13 cellular contexts compared by ENCODE assay signal in genomic region chr6:43242908-43243648, GRCh38. TPM values are rescaled to one million over a fixed set of nuclear protein-coding genes. Genes with fewer than 3 reads are reported as not detected.
A peak's percentile ranks its signal among the peaks of the same experiment; 100 is the strongest.
DNase-seq lines count a peak whose midpoint lies in the region.
"Had no signal": no experiment of that assay in that cellular context is flagged by ENCODE, and none has a peak within 500 bp of the region (broad histone marks: within the 10 kb centered on the region; RNA-seq: fewer than 3 reads in every experiment).

Gene TTBK1 (plus strand): TSS chr6:43243481. CDS start chr6:43246661, 3,180 bp downstream.

- peaks cover 6% of the 10 kb centered on the region for H3K9me3 Mint-ChIP-seq in activated T-helper 1 cell treated with anti-CD3 and anti-CD28 coated beads, Interleukin-12 subunit alpha, Interleukin-12 subunit beta, Interleukin-2, Interleukin-4 antibody, amounts not matched to agents 30 ng/mL and 10 ng/mL and 1 ng/mL, durations not matched to agents 14 hours and 24 hours and 36 hours
- H3K9me3 Mint-ChIP-seq: central memory CD8-positive, alpha-beta T cell had no signal

- H2AFZ ChIP-seq in mesenchymal stem cell (ENCODE audit: low read depth, low read length), result no peak within 1 kb of the TSS

- H3K4me2 ChIP-seq in mesenchymal stem cell (ENCODE audit: low read length, poor library complexity, severe bottlenecking), result peak within 1 kb of the TSS; percentile 29
- H3K4me2 ChIP-seq: KMS-11 had no signal

- no peak within 1 kb of the TSS for H4K8ac ChIP-seq in mesenchymal stem cell (ENCODE audit: low read length)

- H3K4me3 Mint-ChIP-seq in activated T-helper 1 cell treated with anti-CD3 and anti-CD28 coated beads, Interleukin-12 subunit alpha, Interleukin-12 subunit beta, Interleukin-2, Interleukin-4 antibody, amounts not matched to agents 30 ng/mL and 10 ng/mL and 1 ng/mL, durations not matched to agents 14 hours and 24 hours and 36 hours, result no peak within 1 kb of the TSS
- H3K4me3 Mint-ChIP-seq: central memory CD8-positive, alpha-beta T cell had no signal

- no peak within 1 kb of the TSS for H2BK12ac ChIP-seq in mesenchymal stem cell (ENCODE audit: low read length in 2 of 2)

- H3K27me3 Mint-ChIP-seq in activated T-helper 1 cell treated with anti-CD3 and anti-CD28 coated beads, Interleukin-12 subunit alpha, Interleukin-12 subunit beta, Interleukin-2, Interleukin-4 antibody, amounts not matched to agents 30 ng/mL and 10 ng/mL and 1 ng/mL, durations not matched to agents 14 hours and 24 hours and 36 hours (ENCODE audit: insufficient read depth), result peaks cover 18% of the 10 kb centered on the region

- H3K9me3 ChIP-seq in mesenchymal stem cell (ENCODE audit: control insufficient read depth, low read length), result peaks cover 20% of the 10 kb centered on the region
- H3K9me3 ChIP-seq: Peyer's patch, tibial artery had no signal

- H3K79me1 ChIP-seq in mesenchymal stem cell (replicated peaks; ENCODE audit: low read length, poor library complexity, severe bottlenecking), result no peaks in the 10 kb centered on the region

- H3K4ac ChIP-seq in mesenchymal stem cell (ENCODE audit: low read depth in 1 of 2, low read length in 2 of 2), result no peak within 1 kb of the TSS

- peaks cover 77 to 84% of the 10 kb centered on the region in 2 experiments for H3K27me3 ChIP-seq in mesenchymal stem cell (ENCODE audit: control insufficient read depth in 1 of 2, insufficient read depth in 1 of 2, low read length in 2 of 2)

- no peak within 1 kb of the TSS for H4K91ac ChIP-seq in mesenchymal stem cell (ENCODE audit: low read length)

- no peak within 1 kb of the TSS for H3K18ac ChIP-seq in mesenchymal stem cell (ENCODE audit: low read depth in 1 of 2, low read length in 2 of 2)

- no peak within 1 kb of the TSS for H3K4me3 ChIP-seq in mesenchymal stem cell (ENCODE audit: insufficient read depth in 1 of 2, low read depth in 1 of 2, low read length in 2 of 2)
- H3K4me3 ChIP-seq: Peyer's patch, tibial artery had no signal

- H3K23ac ChIP-seq in mesenchymal stem cell (ENCODE audit: low read length in 2 of 2), result peak within 1 kb of the TSS in 1 of 2 experiments; percentile 57

- no peak within 1 kb of the TSS for H2AK5ac ChIP-seq in mesenchymal stem cell (ENCODE audit: low read length, severe bottlenecking)

- no peak within 1 kb of the TSS for H2BK120ac ChIP-seq in mesenchymal stem cell (ENCODE audit: low read depth, low read length)

- intact Hi-C loops in activated T-helper 1 cell treated with anti-CD3 and anti-CD28 coated beads, Interleukin-12 subunit alpha, Interleukin-12 subunit beta, Interleukin-2, Interleukin-4 antibody, amounts not matched to agents 30 ng/mL and 10 ng/mL and 1 ng/mL, durations not matched to agents 14 hours and 24 hours and 36 hours (cut with micrococcal nuclease), result loop anchor here (10.0 kb wide), 1 partner anchor 332 kb away; the partner anchor contains the start of genes POLH and XPO5

- peaks cover 25% of the 10 kb centered on the region for H3K4me1 Mint-ChIP-seq in activated T-helper 1 cell treated with anti-CD3 and anti-CD28 coated beads, Interleukin-12 subunit alpha, Interleukin-12 subunit beta, Interleukin-2, Interleukin-4 antibody, amounts not matched to agents 30 ng/mL and 10 ng/mL and 1 ng/mL, durations not matched to agents 14 hours and 24 hours and 36 hours (ENCODE audit: low read depth)

- no peak within 1 kb of the TSS for H3K14ac ChIP-seq in mesenchymal stem cell (ENCODE audit: low read length in 2 of 2)

- peaks cover 1% of the 10 kb centered on the region for H3K36me3 Mint-ChIP-seq in activated T-helper 1 cell treated with anti-CD3 and anti-CD28 coated beads, Interleukin-12 subunit alpha, Interleukin-12 subunit beta, Interleukin-2, Interleukin-4 antibody, amounts not matched to agents 30 ng/mL and 10 ng/mL and 1 ng/mL, durations not matched to agents 14 hours and 24 hours and 36 hours (ENCODE audit: low read depth)

- no peaks in the 10 kb centered on the region for H3K36me3 ChIP-seq in mesenchymal stem cell (ENCODE audit: control insufficient read depth in 1 of 2, insufficient read depth in 2 of 2, low read depth in 1 of 2, low read length in 2 of 2)
- H3K36me3 ChIP-seq: Peyer's patch, tibial artery had no signal

- H3K4me1 ChIP-seq in mesenchymal stem cell (ENCODE audit: control insufficient read depth, insufficient read depth, low read depth, low read length), result peaks cover 16% of the 10 kb centered on the region

- no peak within 1 kb of the TSS for H3K27ac Mint-ChIP-seq in activated T-helper 1 cell treated with anti-CD3 and anti-CD28 coated beads, Interleukin-12 subunit alpha, Interleukin-12 subunit beta, Interleukin-2, Interleukin-4 antibody, amounts not matched to agents 30 ng/mL and 10 ng/mL and 1 ng/mL, durations not matched to agents 14 hours and 24 hours and 36 hours

- no peak within 1 kb of the TSS for H2BK5ac ChIP-seq in mesenchymal stem cell (ENCODE audit: low read depth, low read length, poor library complexity, severe bottlenecking)

- H3K9ac ChIP-seq in mesenchymal stem cell (ENCODE audit: low read length), result no peak within 1 kb of the TSS
- H3K9ac ChIP-seq: KMS-11 had no signal

- no peak within 1 kb of the TSS for H3K27ac ChIP-seq in mesenchymal stem cell (ENCODE audit: low read length, poor library complexity, severe bottlenecking)
- H3K27ac ChIP-seq: KMS-11, Peyer's patch, tibial artery had no signal

- DNase-seq in D341Med (ENCODE audit: low spot score) (peak; percentile 74), NCI-H1105 treated with DMSO at 0.1 percent for 48 hours (lab: John Stamatoyannopoulos, UW) (peak; percentile 52), mesenchymal stem cell (no peak), AML-193 (lab: John Stamatoyannopoulos, UW) (no peak), HCEC 1CT (no peak), amniotic stem cell (lab: John Stamatoyannopoulos, UW) (no peak)
- DNase-seq in activated T-helper 1 cell treated with anti-CD3 and anti-CD28 coated beads, Interleukin-12 subunit alpha, Interleukin-12 subunit beta, Interleukin-2, Interleukin-4 antibody, amounts not matched to agents 30 ng/mL and 10 ng/mL and 1 ng/mL, durations not matched to agents 14 hours and 24 hours and 36 hours (ENCODE audit: low spot score), result peak; percentile 31
- DNase-seq: foreskin melanocyte, Peyer's patch, tibial artery had no signal

- no peak within 1 kb of the TSS for H2BK15ac ChIP-seq in mesenchymal stem cell (ENCODE audit: low read depth, poor library complexity, severe bottlenecking)

- WGBS in mesenchymal stem cell, result 38% methylated on average over 17 of the region's 45 CpGs

RNA-seq across cellular contexts. Expression of gene TTBK1, which starts in this region (rescaled TPM):
- 1.7 and 2.0 TPM in 2 replicates for total RNA-seq in activated T-helper 1 cell treated with anti-CD3 and anti-CD28 coated beads, Interleukin-12 subunit alpha, Interleukin-12 subunit beta, Interleukin-2, Interleukin-4 antibody, amounts not matched to agents 30 ng/mL and 10 ng/mL and 1 ng/mL, durations not matched to agents 14 hours and 24 hours and 36 hours
- not detected for polyA plus RNA-seq in mesenchymal stem cell (2013, experiment 1 of 2)
- under 0.01 TPM for polyA plus RNA-seq in mesenchymal stem cell (2013, experiment 2 of 2)
- total RNA-seq: myocyte had no signal

Comparison
In these comparisons a context has a peak if more than half of its experiments do, and no peak if none do; other contexts are left out.
1. DNase-seq: peak in D341Med (single experiment), NCI-H1105 treated with DMSO at 0.1 percent for 48 hours (single experiment) and activated T-helper 1 cell treated with anti-CD3 and anti-CD28 coated beads, Interleukin-12 subunit alpha, Interleukin-12 subunit beta, Interleukin-2, Interleukin-4 antibody, amounts not matched to agents 30 ng/mL and 10 ng/mL and 1 ng/mL, durations not matched to agents 14 hours and 24 hours and 36 hours (single experiment); none in mesenchymal stem cell (single experiment), AML-193 (0 of 2), HCEC 1CT (single experiment) and amniotic stem cell (single experiment).